In genomic region chr1:116376734-116377096, GRCh38 we compare ENCODE assay signal across 8 cellular contexts. TPM values are rescaled to one million over a fixed set of nuclear protein-coding genes. Genes with fewer than 3 reads are reported as not detected.
DNase-seq lines count a peak whose midpoint lies in the region; ATAC-seq and TF ChIP-seq lines count a peak whose summit lies in the region.

No MANE protein-coding gene starts in this region.

- H3K56ac ChIP-seq in mesendoderm (ENCODE audit: low read length): peak overlapping the region; percentile 78

- H2AK5ac ChIP-seq in mesendoderm (ENCODE audit: low read length): no peak overlapping the region

- H3K79me2 ChIP-seq in mesendoderm (ENCODE audit: control insufficient read depth, insufficient read depth, low read length): peaks cover 76% of the 10 kb centered on the region

- TF ChIP-seq CTCF in 22Rv1 (IDR thresholded peaks at IDR 0.05) (no peak), brain (conservative IDR thresholded peaks at IDR 0.05) (no peak)

- no peak overlapping the region for H3K23ac ChIP-seq in mesendoderm (ENCODE audit: low read length)

- no peak overlapping the region for H2BK120ac ChIP-seq in mesendoderm (ENCODE audit: low read depth, low read length)

- no peaks in the 10 kb centered on the region for H3K36me3 ChIP-seq in mesendoderm (ENCODE audit: control insufficient read depth, insufficient read depth, low read length)

- no peak overlapping the region for H3K18ac ChIP-seq in mesendoderm (ENCODE audit: low read length)

- peak overlapping the region; percentile 56 for H3K9ac ChIP-seq in mesendoderm (ENCODE audit: low read length)

- no peak overlapping the region for H3K4me3 ChIP-seq in mesendoderm (ENCODE audit: low read length)

- DNase-seq in HS-27A (ENCODE audit: low read depth) (peak; percentile 45), mesendoderm (no peak), NCI-H128 (lab: John Stamatoyannopoulos, UW; ENCODE audit: unreplicated experiment) (no peak)
- DNase-seq in stimulated activated CD4-positive, alpha-beta T cell treated with anti-CD3 and anti-CD28 coated beads, Interleukin-2, amount 100 ng/mL, for 24 hours: no peak

- whole genome bisulfite sequencing in mesendoderm (ENCODE audit: extremely low coverage, insufficient coverage, low lambda C conversion rate): no CpG with 5 or more reads among the region's 1 CpG

- H3K4me1 Mint-ChIP-seq in brain: peaks cover 76% of the 10 kb centered on the region

- peak overlapping the region; percentile 97 to 99 (median 98) for H3K4me3 Mint-ChIP-seq in brain

- H3K27me3 Mint-ChIP-seq in brain: peaks cover 8% of the 10 kb centered on the region

- peaks cover 4% of the 10 kb centered on the region for H3K79me1 ChIP-seq in mesendoderm (ENCODE audit: low read length)

- no peaks in the 10 kb centered on the region for H3K27me3 ChIP-seq in mesendoderm (ENCODE audit: insufficient read depth, low read length, poor library complexity)

- no peak overlapping the region for H3K4ac ChIP-seq in mesendoderm (ENCODE audit: low read depth, low read length)

- peaks cover 26% of the 10 kb centered on the region for H3K4me1 ChIP-seq in mesendoderm (ENCODE audit: control insufficient read depth, low read depth, low read length)

- no peak overlapping the region for H4K8ac ChIP-seq in mesendoderm (ENCODE audit: low read depth, low read length)

- no peak overlapping the region for H2BK5ac ChIP-seq in mesendoderm (ENCODE audit: low read length)

- H3K4me2 ChIP-seq in mesendoderm (ENCODE audit: low read length): no peak overlapping the region

- H3K9me3 Mint-ChIP-seq in brain: no peaks in the 10 kb centered on the region

- H3K27ac Mint-ChIP-seq in brain: peak overlapping the region; percentile 77 to 97 (median 91)

- no peaks in the 10 kb centered on the region for H3K36me3 Mint-ChIP-seq in brain

- no peak overlapping the region for H2BK15ac ChIP-seq in mesendoderm (replicated peaks; ENCODE audit: low read depth)

- no peak overlapping the region for H4K5ac ChIP-seq in mesendoderm (ENCODE audit: low read length)

- ATAC-seq in HG02938 (IDR thresholded peaks at IDR 0.05; ENCODE audit: unreplicated experiment) (no peak), esophagus mucosa (no peak)

- peak overlapping the region; percentile 44; the same call in 1 of the 2 replicates for H3K27ac ChIP-seq in 22Rv1
- no peak overlapping the region for H3K27ac ChIP-seq in mesendoderm (ENCODE audit: low read depth, low read length)

RNA-seq across cellular contexts. Expression of gene ATP1A1, which starts 3.7 kb away (rescaled TPM):
- polyA plus RNA-seq in brain (ENCODE audit: insufficient read depth, low read depth, low replicate concordance): 432 TPM
- polyA plus RNA-seq in mesendoderm (2013, experiment 1 of 2): 182 TPM
- 180 TPM for polyA plus RNA-seq in mesendoderm (2013, experiment 2 of 2)
- total RNA-seq in esophagus mucosa: 371 TPM
